ENCODE assay signal across 1 cellular context in genomic region chr11:128407962-128408361, GRCh38.
TF ChIP-seq lines count a peak whose summit lies in the region.

No MANE protein-coding gene starts in this region.

TF ChIP-seq in IMR-90, 13 proteins besides CTCF, POLR2A, EP300 and RAD21:
- TF ChIP-seq CEBPB (IDR thresholded peaks at IDR 0.05; ENCODE audit: low read depth, low read length) = peak; percentile 96
- TF ChIP-seq MAFK (IDR thresholded peaks at IDR 0.05; ENCODE audit: low read depth, low read length) = no peak
- 0 out of 2 replicates have a peak, but pooled peaks have one; percentile 8 for TF ChIP-seq FOS (IDR thresholded peaks at IDR 0.05; ENCODE audit: low read depth, low read length)
- no peak for TF ChIP-seq NFE2L2 (IDR thresholded peaks at IDR 0.05; ENCODE audit: low read depth, low read length)
TF ChIP-seq in IMR-90: peak in this region for 2.
